8 cellular contexts compared by ENCODE assay signal in the genomic region with DNA sequence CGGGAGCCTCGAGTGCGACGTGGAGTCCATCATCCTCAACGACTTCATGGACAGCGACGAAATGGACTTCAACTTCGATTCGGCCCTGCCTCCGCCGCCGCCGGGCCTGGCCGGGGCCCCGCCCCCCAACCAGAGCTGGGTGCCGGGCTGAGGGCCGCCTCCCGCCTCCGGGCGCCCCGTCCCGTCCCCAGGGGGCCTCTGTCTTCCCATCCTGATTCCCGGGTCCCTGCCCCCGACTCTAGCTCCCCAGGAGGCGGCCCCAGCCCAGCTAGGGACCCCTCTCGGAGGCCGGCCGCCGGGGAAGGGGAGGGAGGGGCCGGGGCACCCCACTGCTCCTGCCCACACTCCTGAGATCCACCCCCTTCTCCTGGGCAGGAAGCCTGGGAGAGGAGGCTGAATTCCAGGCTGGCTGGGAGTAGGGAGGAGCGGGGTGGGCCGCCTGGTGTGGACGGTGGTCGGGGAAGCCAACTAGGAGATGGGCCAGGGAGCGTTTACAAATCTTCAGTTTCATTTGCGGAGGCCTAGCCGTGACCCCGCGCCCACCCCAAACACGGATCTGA. TPM values are rescaled to one million over a fixed set of nuclear protein-coding genes. Genes with fewer than 3 reads are reported as not detected.
A peak's percentile ranks its signal among the peaks of the same experiment; 100 is the strongest.
DNase-seq lines count a peak whose midpoint lies in the region; ATAC-seq and TF ChIP-seq lines count a peak whose summit lies in the region.

No MANE protein-coding gene starts in this region.

- peaks cover 39% of the 10 kb centered on the region for H3K27me3 ChIP-seq in BJ (ENCODE audit: control insufficient read depth, insufficient read depth, low read length)

- H3K4me3 Mint-ChIP-seq in natural killer cell = peak overlapping the region; percentile 55

- CTCF ChIA-PET in BJ (lab: Yijun Ruan, JAX) = interaction anchor here (0.6 to 1.0 kb wide), 2 partner anchors 13 to 26 kb away, joined by 3 read pairs; no protein-coding TSS in a partner anchor

- intact Hi-C loops in natural killer cell (cut with micrococcal nuclease) = loop anchor here (2.0 kb wide), 1 partner anchor 22 kb away; a partner anchor contains a TSS

- peak overlapping the region in 1 of 2 donors; percentile 72 for H3K27ac Mint-ChIP-seq in natural killer cell

- peaks cover 10 to 30% of the 10 kb centered on the region in 2 donors for H3K4me1 Mint-ChIP-seq in natural killer cell

- POLR2A ChIA-PET in BJ (lab: Charles Lee) = no interaction called here

- H3K4me3 ChIP-seq in BJ (ENCODE audit: low read depth, low read length) (peak overlapping the region; percentile 44), epithelial cell of proximal tubule (ENCODE audit: low read depth, low read length) (peak overlapping the region; percentile 54)

- no peak for TF ChIP-seq CTCF in BJ (IDR thresholded peaks at IDR 0.05; ENCODE audit: insufficient read depth, low read depth, low read length)
- no peak for TF ChIP-seq CTCF in epithelial cell of proximal tubule (conservative IDR thresholded peaks at IDR 0.05; ENCODE audit: low read depth, low read length)
- no peak for TF ChIP-seq CTCF in natural killer cell (IDR thresholded peaks at IDR 0.05)

- DNase-seq in BJ (ENCODE audit: low read depth) (no peak), NCI-H748 treated with DMSO at 0.1 percent for 48 hours (lab: John Stamatoyannopoulos, UW) (peak; percentile 94), epithelial cell of proximal tubule (ENCODE audit: low read depth) (no peak), natural killer cell (no peak), NCI-H187 (lab: John Stamatoyannopoulos, UW) (no peak)

- H3K9me3 Mint-ChIP-seq in natural killer cell = no peaks in the 10 kb centered on the region

- no peaks in the 10 kb centered on the region for H3K36me3 Mint-ChIP-seq in natural killer cell

- H3K36me3 ChIP-seq in BJ (ENCODE audit: control insufficient read depth, insufficient read depth, low read length) = no peaks in the 10 kb centered on the region

- peak in 2 of 3 donors; percentile 17 for ATAC-seq in natural killer cell
- no peak for ATAC-seq in HG02610 (IDR thresholded peaks at IDR 0.05; ENCODE audit: unreplicated experiment)
- ATAC-seq in GM18873 (IDR thresholded peaks at IDR 0.05; ENCODE audit: low FRiP score, unreplicated experiment) = no peak
- no peak for ATAC-seq in GM21360 (IDR thresholded peaks at IDR 0.05; ENCODE audit: unreplicated experiment)

- H3K27me3 Mint-ChIP-seq in natural killer cell (ENCODE audit: low read depth in 2 of 2) = peaks cover 29 to 35% of the 10 kb centered on the region in 2 donors

RNA-seq across cellular contexts. Expression of a gene that starts 21.4 kb away (rescaled TPM):
- polyA plus RNA-seq in BJ (2011; rRNA removed) = 0.02 TPM in 1 of 2 replicates, not detected in the other
- polyA minus RNA-seq in BJ (2011; rRNA and poly(A)+ RNA removed) = not detected in 2 replicates
- 0.52 and 0.72 TPM in 2 replicates for total RNA-seq in epithelial cell of proximal tubule
- total RNA-seq in natural killer cell = 1 to 10 TPM; 1.2 to 3.3 (median 1.7) TPM

Comparison
In these comparisons a context has a peak if more than half of its experiments do, and no peak if none do; other contexts are left out.
1. ATAC-seq: peak in natural killer cell (2 of 3); none in HG02610 (single experiment), GM18873 (single experiment) and GM21360 (single experiment).